In genomic region chr12:127485528-127485927, GRCh38 we compare ENCODE assay signal across 9 cellular contexts.
DNase-seq lines count a peak whose midpoint lies in the region; ATAC-seq and TF ChIP-seq lines count a peak whose summit lies in the region.
"Had no signal": no experiment of that assay in that cellular context is flagged by ENCODE, and none has a peak within 500 bp of the region (broad histone marks: within the 10 kb centered on the region; RNA-seq: fewer than 3 reads in every experiment).

No MANE protein-coding gene starts in this region.

- H3K27ac ChIP-seq in Panc1 (ENCODE audit: low read length) = no peak overlapping the region

- no peak overlapping the region for H3K27ac Mint-ChIP-seq in CD14-positive monocyte

- H3K9me3 Mint-ChIP-seq in CD14-positive monocyte = peaks cover 0 to 28% (median 7%) of the 10 kb centered on the region in 7 donors

- intact Hi-C loops in Panc1 (cut with micrococcal nuclease; ENCODE audit: unreplicated experiment) (no loop called here), CD14-positive monocyte (cut with micrococcal nuclease) (no loop called here)

- POLR2A ChIA-PET in Panc1 (lab: Charles Lee) = no interaction called here

- BruUV-seq in Panc1 (replicated peaks; lab: Mats Ljungman, UMichigan) = no TSS peak

- H3K4me1 Mint-ChIP-seq in CD14-positive monocyte = no peaks in the 10 kb centered on the region

- H3K4me1 ChIP-seq in Panc1 (ENCODE audit: control insufficient read depth, insufficient read depth, low read length) = no peaks in the 10 kb centered on the region

- no peak overlapping the region for H3K4me3 Mint-ChIP-seq in CD14-positive monocyte

- no peaks in the 10 kb centered on the region for H3K27me3 ChIP-seq in Panc1 (ENCODE audit: control insufficient read depth, insufficient read depth, low read length)

- no peaks in the 10 kb centered on the region for H3K36me3 ChIP-seq in Panc1 (ENCODE audit: control insufficient read depth, insufficient read depth, low read length)

- ATAC-seq in Panc1 (no peak), GM21360 (IDR thresholded peaks at IDR 0.05; ENCODE audit: unreplicated experiment) (no peak)

- in situ Hi-C loops in Panc1 (cut with HindIII; ENCODE audit: low pct_unique_long_range_greater_than_20kb, low sequenced_read_pairs) = no loop called here

- no peak overlapping the region for H3K4me3 ChIP-seq in Panc1 (ENCODE audit: low read depth in 2 of 2, low read length in 2 of 2)

- H3K27me3 Mint-ChIP-seq in CD14-positive monocyte (ENCODE audit: low read depth in 3 of 3) = peaks cover 0 to 4% (median 0%) of the 10 kb centered on the region in 3 donors

- no peak for TF ChIP-seq CTCF in Panc1 (IDR thresholded peaks at IDR 0.05)
- TF ChIP-seq CTCF in CD14-positive monocyte (IDR thresholded peaks at IDR 0.05) = no peak

- H3K36me3 Mint-ChIP-seq in CD14-positive monocyte = no peaks in the 10 kb centered on the region

- DNase-seq in stimulated activated CD4-positive, alpha-beta T cell treated with anti-CD3 and anti-CD28 coated beads, Interleukin-15, amount 100 ng/mL, for 24 hours = peak; percentile 35
- no peak for DNase-seq in stimulated activated CD4-positive, alpha-beta T cell treated with anti-CD3 and anti-CD28 coated beads, Interleukin-4, amount 100 ng/mL, for 1 hour
- peak; percentile 1 for DNase-seq in Panc1 (ENCODE audit: low read depth, low spot score)
- peak; percentile 83 for DNase-seq in fibroblast of gingiva (ENCODE audit: low read depth)
- peak; percentile 52 for DNase-seq in ureter (ENCODE audit: low spot score)
- DNase-seq in CD14-positive monocyte (ENCODE audit: low spot score) = no peak
- no peak for DNase-seq in cerebellum (ENCODE audit: low spot score)
- DNase-seq: DND-41 had no signal

- CTCF ChIA-PET in Panc1 (lab: Charles Lee) = no interaction called here

- no peaks in the 10 kb centered on the region for H3K9me3 ChIP-seq in Panc1 (ENCODE audit: control insufficient read depth, insufficient read depth, low read depth, low read length)

Comparison
In these comparisons a context has a peak if more than half of its experiments do, and no peak if none do; other contexts are left out.
1. DNase-seq: peak in stimulated activated CD4-positive, alpha-beta T cell treated with anti-CD3 and anti-CD28 coated beads, Interleukin-15, amount 100 ng/mL, for 24 hours (single experiment), Panc1 (single experiment), fibroblast of gingiva (single experiment) and ureter (single experiment); none in stimulated activated CD4-positive, alpha-beta T cell treated with anti-CD3 and anti-CD28 coated beads, Interleukin-4, amount 100 ng/mL, for 1 hour (single experiment), CD14-positive monocyte (single experiment) and cerebellum (single experiment).